Comparison of ENCODE assay signal across 24 cellular contexts in the genomic region with DNA sequence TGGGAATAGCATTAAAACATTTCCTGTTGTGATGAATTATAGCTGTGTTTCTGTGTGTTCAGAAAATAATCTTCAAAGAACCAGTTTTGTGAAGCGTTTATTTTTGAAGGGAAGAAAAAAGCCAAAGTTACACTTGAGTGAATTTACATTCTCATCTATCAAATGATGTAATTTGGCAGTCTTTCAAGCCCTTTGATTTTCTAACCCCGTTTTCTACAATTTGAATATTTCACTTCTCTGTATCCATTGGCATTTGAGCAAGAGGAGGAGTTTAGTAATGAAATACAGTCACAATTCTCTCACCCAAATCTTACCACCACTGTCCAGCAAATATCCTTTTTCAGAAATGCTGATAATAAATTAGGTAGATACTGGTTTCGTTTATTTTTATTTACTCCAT.
DNase-seq lines count a peak whose midpoint lies in the region; ATAC-seq and TF ChIP-seq lines count a peak whose summit lies in the region.
"Had no signal": no experiment of that assay in that cellular context is flagged by ENCODE, and none has a peak within 500 bp of the region (broad histone marks: within the 10 kb centered on the region; RNA-seq: fewer than 3 reads in every experiment).

No MANE protein-coding gene starts in this region.

- H3K4me3 ChIP-seq in adipocyte (ENCODE audit: low read length): no peak overlapping the region
- H3K4me3 ChIP-seq: esophagus muscularis mucosa, gastroesophageal sphincter, SK-N-MC, spleen, tibial nerve had no signal

- peaks cover 0 to 3% of the 10 kb centered on the region in 2 donors for H3K9me3 Mint-ChIP-seq in stimulated activated naive B cell treated with anti-CD40 and anti-IgM and Interleukin-4, amounts not matched to agents 10 μg/mL and 1 μg/mL and 100 μg/mL, for 72 hours
- H3K9me3 Mint-ChIP-seq in natural killer cell: no peaks in the 10 kb centered on the region
- H3K9me3 Mint-ChIP-seq: brain; CD8-positive, alpha-beta T cell; IgD-negative memory B cell; stimulated activated naive CD8-positive, alpha-beta T cell treated with anti-CD3 and anti-CD28 coated beads, Interleukin-15, amount 100 ng/mL, for 72 hours had no signal

- H3K4me3 Mint-ChIP-seq in stimulated activated naive B cell treated with anti-CD40 and anti-IgM and Interleukin-4, amounts not matched to agents 10 μg/mL and 1 μg/mL and 100 μg/mL, for 72 hours: no peak overlapping the region
- no peak overlapping the region for H3K4me3 Mint-ChIP-seq in natural killer cell
- H3K4me3 Mint-ChIP-seq: brain; CD8-positive, alpha-beta T cell; IgD-negative memory B cell; naive B cell; stimulated activated naive CD8-positive, alpha-beta T cell treated with anti-CD3 and anti-CD28 coated beads, Interleukin-15, amount 100 ng/mL, for 72 hours had no signal

- H3K27me3 Mint-ChIP-seq in stimulated activated naive B cell treated with anti-CD40 and anti-IgM and Interleukin-4, amounts not matched to agents 10 μg/mL and 1 μg/mL and 100 μg/mL, for 72 hours: no peaks in the 10 kb centered on the region
- H3K27me3 Mint-ChIP-seq in natural killer cell (ENCODE audit: low read depth in 2 of 2): no peaks in the 10 kb centered on the region
- H3K27me3 Mint-ChIP-seq: brain; IgD-negative memory B cell; naive B cell; stimulated activated naive CD8-positive, alpha-beta T cell treated with anti-CD3 and anti-CD28 coated beads, Interleukin-15, amount 100 ng/mL, for 72 hours had no signal

- intact Hi-C loops in natural killer cell (cut with micrococcal nuclease): no loop called here

- peaks cover 13% of the 10 kb centered on the region for H3K4me1 ChIP-seq in adipocyte (ENCODE audit: control insufficient read depth, insufficient read depth, low read length)
- H3K4me1 ChIP-seq: esophagus muscularis mucosa, gastroesophageal sphincter, spleen, tibial nerve had no signal

- H3K9me3 ChIP-seq in adipocyte (ENCODE audit: control insufficient read depth, low read length): no peaks in the 10 kb centered on the region
- H3K9me3 ChIP-seq: esophagus muscularis mucosa, gastroesophageal sphincter, spleen, tibial nerve had no signal

- peaks cover 25% of the 10 kb centered on the region for H3K36me3 ChIP-seq in adipocyte (ENCODE audit: control insufficient read depth, insufficient read depth, low read length, severe bottlenecking)

- TF ChIP-seq CTCF in natural killer cell (IDR thresholded peaks at IDR 0.05): no peak

- no peaks in the 10 kb centered on the region for H3K27me3 ChIP-seq in adipocyte (replicated peaks; ENCODE audit: control insufficient read depth, insufficient read depth, low read length)
- H3K27me3 ChIP-seq: esophagus muscularis mucosa, gastroesophageal sphincter, spleen, tibial nerve had no signal

- H3K36me3 Mint-ChIP-seq in stimulated activated naive B cell treated with anti-CD40 and anti-IgM and Interleukin-4, amounts not matched to agents 10 μg/mL and 1 μg/mL and 100 μg/mL, for 72 hours: peaks cover 20 to 36% of the 10 kb centered on the region in 2 donors
- H3K36me3 Mint-ChIP-seq in natural killer cell: peaks cover 8% of the 10 kb centered on the region

- no peak overlapping the region for H3K9ac ChIP-seq in adipocyte (ENCODE audit: low read length)

- H3K4me1 Mint-ChIP-seq in stimulated activated naive B cell treated with anti-CD40 and anti-IgM and Interleukin-4, amounts not matched to agents 10 μg/mL and 1 μg/mL and 100 μg/mL, for 72 hours: peaks cover 19 to 33% of the 10 kb centered on the region in 2 donors
- H3K4me1 Mint-ChIP-seq in natural killer cell: peaks cover 4 to 5% of the 10 kb centered on the region in 2 donors
- H3K4me1 Mint-ChIP-seq: stimulated activated naive CD8-positive, alpha-beta T cell treated with anti-CD3 and anti-CD28 coated beads, Interleukin-15, amount 100 ng/mL, for 72 hours had no signal

- ATAC-seq in GM18498 (IDR thresholded peaks at IDR 0.05; ENCODE audit: unreplicated experiment) (peak; percentile 52), HG02610 (IDR thresholded peaks at IDR 0.05; ENCODE audit: unreplicated experiment) (peak; percentile 58), natural killer cell (no peak)
- peak; percentile 84 to 90 for ATAC-seq in stimulated activated naive B cell treated with anti-CD40 and anti-IgM and Interleukin-4, amounts not matched to agents 10 μg/mL and 1 μg/mL and 100 μg/mL, for 72 hours (replicated peaks)
- ATAC-seq: CD8-positive, alpha-beta T cell; gastroesophageal sphincter; left colon; stimulated activated naive CD8-positive, alpha-beta T cell treated with anti-CD3 and anti-CD28 coated beads, Interleukin-15, amount 100 ng/mL, for 72 hours had no signal

- DNase-seq in adipocyte (ENCODE audit: low read depth) (peak; percentile 2), cerebellum (ENCODE audit: low spot score) (no peak), natural killer cell (no peak)
- no peak for DNase-seq in stimulated activated naive B cell treated with anti-CD40 and anti-IgM and Interleukin-4, amounts not matched to agents 10 μg/mL and 1 μg/mL and 100 μg/mL, for 72 hours
- no peak for DNase-seq in activated T-cell treated with anti-CD3 and anti-CD28 coated beads, Interleukin-2, amount 50 U/mL, for 48 hours
- DNase-seq: activated gamma-delta T cell treated with Interleukin-2 at 50 U/mL for 16 hours; CD8-positive, alpha-beta T cell; effector CD8-positive, alpha-beta T cell; left colon; mesenchymal stem cell; naive B cell; NCI-H1417 treated with DMSO at 0.1 percent for 48 hours; NCI-H524; spleen; stimulated activated CD4-positive, alpha-beta T cell treated with anti-CD3 and anti-CD28 coated beads, Interleukin-4, amount 100 ng/mL, for 1 hour; stimulated activated naive CD8-positive, alpha-beta T cell treated with anti-CD3 and anti-CD28 coated beads, Interleukin-15, amount 100 ng/mL, for 72 hours had no signal

- H3K27ac Mint-ChIP-seq in stimulated activated naive B cell treated with anti-CD40 and anti-IgM and Interleukin-4, amounts not matched to agents 10 μg/mL and 1 μg/mL and 100 μg/mL, for 72 hours: no peak overlapping the region
- H3K27ac Mint-ChIP-seq in natural killer cell: no peak overlapping the region
- H3K27ac Mint-ChIP-seq: brain; CD8-positive, alpha-beta T cell; IgD-negative memory B cell; stimulated activated naive CD8-positive, alpha-beta T cell treated with anti-CD3 and anti-CD28 coated beads, Interleukin-15, amount 100 ng/mL, for 72 hours had no signal

Comparison
In these comparisons a context has a peak if more than half of its experiments do, and no peak if none do; other contexts are left out.
1. ATAC-seq: peak in GM18498 (single experiment), HG02610 (single experiment) and stimulated activated naive B cell treated with anti-CD40 and anti-IgM and Interleukin-4, amounts not matched to agents 10 μg/mL and 1 μg/mL and 100 μg/mL, for 72 hours (2 of 2); none in natural killer cell (0 of 3).